ENCODE assay signal across 1 cellular context in the genomic region with DNA sequence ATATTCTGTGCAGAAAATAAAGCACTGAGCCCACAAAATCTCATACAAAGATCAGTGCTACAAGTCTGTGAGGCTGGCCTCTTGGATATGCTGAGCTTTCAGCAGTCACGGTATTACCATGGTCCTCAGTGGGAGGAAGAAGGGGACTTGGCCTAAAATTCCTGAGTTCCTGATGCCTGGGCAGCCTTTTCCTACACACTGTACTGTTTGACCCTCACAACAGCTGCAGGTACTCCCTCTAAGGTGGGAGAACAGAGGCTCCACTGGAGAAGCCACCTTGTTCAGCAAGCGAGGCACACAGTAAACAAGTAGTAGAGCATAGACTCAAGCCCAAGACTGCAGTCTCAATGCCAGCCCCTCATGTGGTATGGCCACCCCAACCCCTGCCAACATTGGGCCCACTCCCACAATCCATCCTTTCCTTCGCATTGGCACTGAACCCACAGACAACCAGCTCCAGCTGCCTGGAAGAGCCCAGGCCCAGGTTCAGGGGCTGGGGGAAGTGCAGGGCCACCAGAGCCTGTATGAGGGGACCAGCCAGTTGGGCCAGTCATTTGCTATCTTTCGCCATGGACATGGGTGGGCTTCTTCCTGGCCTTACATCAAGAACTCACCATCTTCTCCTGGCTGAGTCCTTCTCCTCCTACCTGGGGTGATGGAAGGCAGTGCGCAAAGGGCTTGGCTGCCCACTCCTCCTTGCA.
A peak's percentile ranks its signal among the peaks of the same experiment; 100 is the strongest.
TF ChIP-seq lines count a peak whose summit lies in the region.

No MANE protein-coding gene starts in this region.

TF ChIP-seq in HepG2, 621 proteins besides CTCF, POLR2A, EP300 and RAD21 (continued from another document and continues in another):
- TF ChIP-seq, protein P1, sequence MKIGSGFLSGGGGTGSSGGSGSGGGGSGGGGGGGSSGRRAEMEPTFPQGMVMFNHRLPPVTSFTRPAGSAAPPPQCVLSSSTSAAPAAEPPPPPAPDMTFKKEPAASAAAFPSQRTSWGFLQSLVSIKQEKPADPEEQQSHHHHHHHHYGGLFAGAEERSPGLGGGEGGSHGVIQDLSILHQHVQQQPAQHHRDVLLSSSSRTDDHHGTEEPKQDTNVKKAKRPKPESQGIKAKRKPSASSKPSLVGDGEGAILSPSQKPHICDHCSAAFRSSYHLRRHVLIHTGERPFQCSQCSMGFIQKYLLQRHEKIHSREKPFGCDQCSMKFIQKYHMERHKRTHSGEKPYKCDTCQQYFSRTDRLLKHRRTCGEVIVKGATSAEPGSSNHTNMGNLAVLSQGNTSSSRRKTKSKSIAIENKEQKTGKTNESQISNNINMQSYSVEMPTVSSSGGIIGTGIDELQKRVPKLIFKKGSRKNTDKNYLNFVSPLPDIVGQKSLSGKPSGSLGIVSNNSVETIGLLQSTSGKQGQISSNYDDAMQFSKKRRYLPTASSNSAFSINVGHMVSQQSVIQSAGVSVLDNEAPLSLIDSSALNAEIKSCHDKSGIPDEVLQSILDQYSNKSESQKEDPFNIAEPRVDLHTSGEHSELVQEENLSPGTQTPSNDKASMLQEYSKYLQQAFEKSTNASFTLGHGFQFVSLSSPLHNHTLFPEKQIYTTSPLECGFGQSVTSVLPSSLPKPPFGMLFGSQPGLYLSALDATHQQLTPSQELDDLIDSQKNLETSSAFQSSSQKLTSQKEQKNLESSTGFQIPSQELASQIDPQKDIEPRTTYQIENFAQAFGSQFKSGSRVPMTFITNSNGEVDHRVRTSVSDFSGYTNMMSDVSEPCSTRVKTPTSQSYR (CRISPR knock-in tag; IDR thresholded peaks at IDR 0.05; ENCODE audit: borderline replicate concordance): no peak; the same call in 1 of the 2 replicates
- TF ChIP-seq, protein P2, sequence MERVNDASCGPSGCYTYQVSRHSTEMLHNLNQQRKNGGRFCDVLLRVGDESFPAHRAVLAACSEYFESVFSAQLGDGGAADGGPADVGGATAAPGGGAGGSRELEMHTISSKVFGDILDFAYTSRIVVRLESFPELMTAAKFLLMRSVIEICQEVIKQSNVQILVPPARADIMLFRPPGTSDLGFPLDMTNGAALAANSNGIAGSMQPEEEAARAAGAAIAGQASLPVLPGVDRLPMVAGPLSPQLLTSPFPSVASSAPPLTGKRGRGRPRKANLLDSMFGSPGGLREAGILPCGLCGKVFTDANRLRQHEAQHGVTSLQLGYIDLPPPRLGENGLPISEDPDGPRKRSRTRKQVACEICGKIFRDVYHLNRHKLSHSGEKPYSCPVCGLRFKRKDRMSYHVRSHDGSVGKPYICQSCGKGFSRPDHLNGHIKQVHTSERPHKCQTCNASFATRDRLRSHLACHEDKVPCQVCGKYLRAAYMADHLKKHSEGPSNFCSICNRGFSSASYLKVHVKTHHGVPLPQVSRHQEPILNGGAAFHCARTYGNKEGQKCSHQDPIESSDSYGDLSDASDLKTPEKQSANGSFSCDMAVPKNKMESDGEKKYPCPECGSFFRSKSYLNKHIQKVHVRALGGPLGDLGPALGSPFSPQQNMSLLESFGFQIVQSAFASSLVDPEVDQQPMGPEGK (CRISPR knock-in tag; IDR thresholded peaks at IDR 0.05): no peak
- no peak for TF ChIP-seq RFXAP (CRISPR knock-in tag; IDR thresholded peaks at IDR 0.05; ENCODE audit: borderline replicate concordance)
- TF ChIP-seq NFE2L2 (IDR thresholded peaks at IDR 0.05; ENCODE audit: low read length): no peak
- TF ChIP-seq ZNF782 (CRISPR knock-in tag; IDR thresholded peaks at IDR 0.05; ENCODE audit: borderline replicate concordance): no peak; the same call in 1 of the 2 replicates
- 0 out of 2 replicates have a peak, but pooled peaks have one; percentile 5 for TF ChIP-seq ZNF205 (CRISPR knock-in tag; IDR thresholded peaks at IDR 0.05)
- no peak for TF ChIP-seq ZNF350 (CRISPR knock-in tag; IDR thresholded peaks at IDR 0.05; ENCODE audit: borderline replicate concordance, low read depth)
- no peak; the same call in 1 of the 2 replicates for TF ChIP-seq ZNF263 (CRISPR knock-in tag; IDR thresholded peaks at IDR 0.05)
- TF ChIP-seq GABPA (IDR thresholded peaks at IDR 0.05; ENCODE audit: low read depth, low read length): no peak
- TF ChIP-seq GABPA (CRISPR knock-in tag; IDR thresholded peaks at IDR 0.05; ENCODE audit: low read depth): no peak
- no peak for TF ChIP-seq ATF7 (IDR thresholded peaks at IDR 0.05)
- no peak for TF ChIP-seq ATF7 (CRISPR knock-in tag; IDR thresholded peaks at IDR 0.05)
- TF ChIP-seq SRY (CRISPR knock-in tag; IDR thresholded peaks at IDR 0.05): 0 out of 2 replicates have a peak, but pooled peaks have one; percentile 45
- no peak for TF ChIP-seq PHF8 (CRISPR knock-in tag; IDR thresholded peaks at IDR 0.05)
- no peak for TF ChIP-seq ZBTB7A (CRISPR knock-in tag; IDR thresholded peaks at IDR 0.05)
- TF ChIP-seq ZNF136 (CRISPR knock-in tag; IDR thresholded peaks at IDR 0.05; ENCODE audit: low read depth): no peak
- TF ChIP-seq KDM5B (CRISPR knock-in tag; IDR thresholded peaks at IDR 0.05; ENCODE audit: borderline replicate concordance): no peak
- TF ChIP-seq, protein P3, sequence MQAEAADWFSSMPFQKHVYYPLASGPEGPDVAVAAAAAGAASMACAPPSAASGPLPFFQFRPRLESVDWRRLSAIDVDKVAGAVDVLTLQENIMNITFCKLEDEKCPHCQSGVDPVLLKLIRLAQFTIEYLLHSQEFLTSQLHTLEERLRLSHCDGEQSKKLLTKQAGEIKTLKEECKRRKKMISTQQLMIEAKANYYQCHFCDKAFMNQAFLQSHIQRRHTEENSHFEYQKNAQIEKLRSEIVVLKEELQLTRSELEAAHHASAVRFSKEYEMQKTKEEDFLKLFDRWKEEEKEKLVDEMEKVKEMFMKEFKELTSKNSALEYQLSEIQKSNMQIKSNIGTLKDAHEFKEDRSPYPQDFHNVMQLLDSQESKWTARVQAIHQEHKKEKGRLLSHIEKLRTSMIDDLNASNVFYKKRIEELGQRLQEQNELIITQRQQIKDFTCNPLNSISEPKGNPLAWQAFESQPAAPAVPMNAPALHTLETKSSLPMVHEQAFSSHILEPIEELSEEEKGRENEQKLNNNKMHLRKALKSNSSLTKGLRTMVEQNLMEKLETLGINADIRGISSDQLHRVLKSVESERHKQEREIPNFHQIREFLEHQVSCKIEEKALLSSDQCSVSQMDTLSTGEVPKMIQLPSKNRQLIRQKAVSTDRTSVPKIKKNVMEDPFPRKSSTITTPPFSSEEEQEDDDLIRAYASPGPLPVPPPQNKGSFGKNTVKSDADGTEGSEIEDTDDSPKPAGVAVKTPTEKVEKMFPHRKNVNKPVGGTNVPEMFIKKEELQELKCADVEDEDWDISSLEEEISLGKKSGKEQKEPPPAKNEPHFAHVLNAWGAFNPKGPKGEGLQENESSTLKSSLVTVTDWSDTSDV (CRISPR knock-in tag; IDR thresholded peaks at IDR 0.05): 0 out of 2 replicates have a peak, but pooled peaks have one; percentile 34
- TF ChIP-seq, protein P4, sequence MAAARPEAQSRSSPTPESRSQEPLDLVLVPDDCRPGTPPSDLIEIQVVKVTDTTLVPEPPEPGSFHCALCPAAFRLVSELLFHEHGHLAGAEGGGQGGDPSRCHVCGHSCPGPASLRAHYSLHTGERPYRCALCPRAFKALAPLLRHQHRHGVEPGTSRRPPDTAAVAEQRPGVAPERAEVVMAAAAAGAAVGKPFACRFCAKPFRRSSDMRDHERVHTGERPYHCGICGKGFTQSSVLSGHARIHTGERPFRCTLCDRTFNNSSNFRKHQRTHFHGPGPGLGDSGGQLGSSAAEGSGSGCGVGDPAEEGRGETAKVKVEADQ (CRISPR knock-in tag; IDR thresholded peaks at IDR 0.05; ENCODE audit: borderline replicate concordance): no peak
- 0 out of 2 replicates have a peak, but pooled peaks have one; percentile 18 for TF ChIP-seq TGIF2 (CRISPR knock-in tag; IDR thresholded peaks at IDR 0.05)
- TF ChIP-seq, protein P5, sequence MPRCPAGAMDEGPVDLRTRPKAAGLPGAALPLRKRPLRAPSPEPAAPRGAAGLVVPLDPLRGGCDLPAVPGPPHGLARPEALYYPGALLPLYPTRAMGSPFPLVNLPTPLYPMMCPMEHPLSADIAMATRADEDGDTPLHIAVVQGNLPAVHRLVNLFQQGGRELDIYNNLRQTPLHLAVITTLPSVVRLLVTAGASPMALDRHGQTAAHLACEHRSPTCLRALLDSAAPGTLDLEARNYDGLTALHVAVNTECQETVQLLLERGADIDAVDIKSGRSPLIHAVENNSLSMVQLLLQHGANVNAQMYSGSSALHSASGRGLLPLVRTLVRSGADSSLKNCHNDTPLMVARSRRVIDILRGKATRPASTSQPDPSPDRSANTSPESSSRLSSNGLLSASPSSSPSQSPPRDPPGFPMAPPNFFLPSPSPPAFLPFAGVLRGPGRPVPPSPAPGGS (CRISPR knock-in tag; IDR thresholded peaks at IDR 0.05): peak; percentile 14; the same call in 1 of the 2 replicates
- TF ChIP-seq ZNF12 (CRISPR knock-in tag; IDR thresholded peaks at IDR 0.05): no peak; the same call in 1 of the 2 replicates
- TF ChIP-seq, protein P6, sequence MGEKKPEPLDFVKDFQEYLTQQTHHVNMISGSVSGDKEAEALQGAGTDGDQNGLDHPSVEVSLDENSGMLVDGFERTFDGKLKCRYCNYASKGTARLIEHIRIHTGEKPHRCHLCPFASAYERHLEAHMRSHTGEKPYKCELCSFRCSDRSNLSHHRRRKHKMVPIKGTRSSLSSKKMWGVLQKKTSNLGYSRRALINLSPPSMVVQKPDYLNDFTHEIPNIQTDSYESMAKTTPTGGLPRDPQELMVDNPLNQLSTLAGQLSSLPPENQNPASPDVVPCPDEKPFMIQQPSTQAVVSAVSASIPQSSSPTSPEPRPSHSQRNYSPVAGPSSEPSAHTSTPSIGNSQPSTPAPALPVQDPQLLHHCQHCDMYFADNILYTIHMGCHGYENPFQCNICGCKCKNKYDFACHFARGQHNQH (CRISPR knock-in tag; IDR thresholded peaks at IDR 0.05): peak; percentile 41; the same call in 1 of the 2 replicates
- no peak for TF ChIP-seq HDAC6 (IDR thresholded peaks at IDR 0.05; ENCODE audit: low read depth, low read length)
- TF ChIP-seq BHLHE40 (IDR thresholded peaks at IDR 0.05; ENCODE audit: low read length): no peak
- TF ChIP-seq NR2F1 (CRISPR knock-in tag; IDR thresholded peaks at IDR 0.05): 0 out of 4 replicates have a peak, but pooled peaks of 1 of the 2 experiments have one; percentile 6
- TF ChIP-seq ZEB1 (IDR thresholded peaks at IDR 0.05; ENCODE audit: insufficient replicate concordance, low read depth): no peak
- TF ChIP-seq ZNF619 (CRISPR knock-in tag; IDR thresholded peaks at IDR 0.05): no peak
- TF ChIP-seq ZKSCAN1 (IDR thresholded peaks at IDR 0.05; ENCODE audit: low read length): no peak
- TF ChIP-seq MBNL3 (CRISPR knock-in tag; conservative IDR thresholded peaks at IDR 0.05): no peak
- TF ChIP-seq, protein P7, sequence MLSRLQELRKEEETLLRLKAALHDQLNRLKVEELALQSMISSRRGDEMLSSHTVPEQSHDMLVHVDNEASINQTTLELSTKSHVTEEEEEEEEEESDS (CRISPR knock-in tag; IDR thresholded peaks at IDR 0.05; ENCODE audit: borderline replicate concordance): peak; percentile 3; the same call in 1 of the 2 replicates
- no peak for TF ChIP-seq MXI1 (IDR thresholded peaks at IDR 0.05; ENCODE audit: borderline replicate concordance, low read depth, low read length)
- TF ChIP-seq ZNF713 (CRISPR knock-in tag; IDR thresholded peaks at IDR 0.05): no peak
- TF ChIP-seq TBX2 (CRISPR knock-in tag; IDR thresholded peaks at IDR 0.05; ENCODE audit: borderline replicate concordance): no peak
- TF ChIP-seq, protein P8, sequence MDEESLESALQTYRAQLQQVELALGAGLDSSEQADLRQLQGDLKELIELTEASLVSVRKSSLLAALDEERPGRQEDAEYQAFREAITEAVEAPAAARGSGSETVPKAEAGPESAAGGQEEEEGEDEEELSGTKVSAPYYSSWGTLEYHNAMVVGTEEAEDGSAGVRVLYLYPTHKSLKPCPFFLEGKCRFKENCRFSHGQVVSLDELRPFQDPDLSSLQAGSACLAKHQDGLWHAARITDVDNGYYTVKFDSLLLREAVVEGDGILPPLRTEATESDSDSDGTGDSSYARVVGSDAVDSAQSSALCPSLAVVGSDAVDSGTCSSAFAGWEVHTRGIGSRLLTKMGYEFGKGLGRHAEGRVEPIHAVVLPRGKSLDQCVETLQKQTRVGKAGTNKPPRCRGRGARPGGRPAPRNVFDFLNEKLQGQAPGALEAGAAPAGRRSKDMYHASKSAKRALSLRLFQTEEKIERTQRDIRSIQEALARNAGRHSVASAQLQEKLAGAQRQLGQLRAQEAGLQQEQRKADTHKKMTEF (CRISPR knock-in tag; IDR thresholded peaks at IDR 0.05): 0 out of 2 replicates have a peak, but pooled peaks have one; percentile 52
- TF ChIP-seq, protein P9, sequence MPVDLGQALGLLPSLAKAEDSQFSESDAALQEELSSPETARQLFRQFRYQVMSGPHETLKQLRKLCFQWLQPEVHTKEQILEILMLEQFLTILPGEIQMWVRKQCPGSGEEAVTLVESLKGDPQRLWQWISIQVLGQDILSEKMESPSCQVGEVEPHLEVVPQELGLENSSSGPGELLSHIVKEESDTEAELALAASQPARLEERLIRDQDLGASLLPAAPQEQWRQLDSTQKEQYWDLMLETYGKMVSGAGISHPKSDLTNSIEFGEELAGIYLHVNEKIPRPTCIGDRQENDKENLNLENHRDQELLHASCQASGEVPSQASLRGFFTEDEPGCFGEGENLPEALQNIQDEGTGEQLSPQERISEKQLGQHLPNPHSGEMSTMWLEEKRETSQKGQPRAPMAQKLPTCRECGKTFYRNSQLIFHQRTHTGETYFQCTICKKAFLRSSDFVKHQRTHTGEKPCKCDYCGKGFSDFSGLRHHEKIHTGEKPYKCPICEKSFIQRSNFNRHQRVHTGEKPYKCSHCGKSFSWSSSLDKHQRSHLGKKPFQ (CRISPR knock-in tag; IDR thresholded peaks at IDR 0.05; ENCODE audit: insufficient replicate concordance): peak; percentile 43
- TF ChIP-seq ADNP (CRISPR knock-in tag; IDR thresholded peaks at IDR 0.05): no peak
- 0 out of 2 replicates have a peak, but pooled peaks have one; percentile 70 for TF ChIP-seq RARG (CRISPR knock-in tag; IDR thresholded peaks at IDR 0.05; ENCODE audit: low read depth)
- TF ChIP-seq, protein P10, sequence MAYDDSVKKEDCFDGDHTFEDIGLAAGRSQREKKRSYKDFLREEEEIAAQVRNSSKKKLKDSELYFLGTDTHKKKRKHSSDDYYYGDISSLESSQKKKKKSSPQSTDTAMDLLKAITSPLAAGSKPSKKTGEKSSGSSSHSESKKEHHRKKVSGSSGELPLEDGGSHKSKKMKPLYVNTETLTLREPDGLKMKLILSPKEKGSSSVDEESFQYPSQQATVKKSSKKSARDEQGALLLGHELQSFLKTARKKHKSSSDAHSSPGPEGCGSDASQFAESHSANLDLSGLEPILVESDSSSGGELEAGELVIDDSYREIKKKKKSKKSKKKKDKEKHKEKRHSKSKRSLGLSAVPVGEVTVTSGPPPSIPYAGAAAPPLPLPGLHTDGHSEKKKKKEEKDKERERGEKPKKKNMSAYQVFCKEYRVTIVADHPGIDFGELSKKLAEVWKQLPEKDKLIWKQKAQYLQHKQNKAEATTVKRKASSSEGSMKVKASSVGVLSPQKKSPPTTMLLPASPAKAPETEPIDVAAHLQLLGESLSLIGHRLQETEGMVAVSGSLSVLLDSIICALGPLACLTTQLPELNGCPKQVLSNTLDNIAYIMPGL (CRISPR knock-in tag; IDR thresholded peaks at IDR 0.05; ENCODE audit: borderline replicate concordance in 1 of 2, low read depth in 1 of 2): 0 out of 4 replicates have a peak, but pooled peaks of 1 of the 2 experiments have one; percentile 3
- no peak for TF ChIP-seq TCF7 (IDR thresholded peaks at IDR 0.05; ENCODE audit: low read depth)
- no peak for TF ChIP-seq FOSL2 (CRISPR knock-in tag; IDR thresholded peaks at IDR 0.05)
- no peak for TF ChIP-seq SPEN (CRISPR knock-in tag; IDR thresholded peaks at IDR 0.05; ENCODE audit: low read depth)
- TF ChIP-seq ZNF282 (IDR thresholded peaks at IDR 0.05; ENCODE audit: partially characterized antibody): no peak
- TF ChIP-seq PCBP2 (optimal IDR thresholded peaks at IDR 0.05; ENCODE audit: low read depth, low read length, poor library complexity, severe bottlenecking): no peak
- 0 out of 2 replicates have a peak, but pooled peaks have one; percentile 56 for TF ChIP-seq GLI4 (CRISPR knock-in tag; IDR thresholded peaks at IDR 0.05; ENCODE audit: borderline replicate concordance)
- TF ChIP-seq ZNF292 (CRISPR knock-in tag; IDR thresholded peaks at IDR 0.05; ENCODE audit: borderline replicate concordance, low read depth): peak; percentile 47; the same call in 1 of the 2 replicates
